ENCODE assay signal across 10 cellular contexts in the genomic region with DNA sequence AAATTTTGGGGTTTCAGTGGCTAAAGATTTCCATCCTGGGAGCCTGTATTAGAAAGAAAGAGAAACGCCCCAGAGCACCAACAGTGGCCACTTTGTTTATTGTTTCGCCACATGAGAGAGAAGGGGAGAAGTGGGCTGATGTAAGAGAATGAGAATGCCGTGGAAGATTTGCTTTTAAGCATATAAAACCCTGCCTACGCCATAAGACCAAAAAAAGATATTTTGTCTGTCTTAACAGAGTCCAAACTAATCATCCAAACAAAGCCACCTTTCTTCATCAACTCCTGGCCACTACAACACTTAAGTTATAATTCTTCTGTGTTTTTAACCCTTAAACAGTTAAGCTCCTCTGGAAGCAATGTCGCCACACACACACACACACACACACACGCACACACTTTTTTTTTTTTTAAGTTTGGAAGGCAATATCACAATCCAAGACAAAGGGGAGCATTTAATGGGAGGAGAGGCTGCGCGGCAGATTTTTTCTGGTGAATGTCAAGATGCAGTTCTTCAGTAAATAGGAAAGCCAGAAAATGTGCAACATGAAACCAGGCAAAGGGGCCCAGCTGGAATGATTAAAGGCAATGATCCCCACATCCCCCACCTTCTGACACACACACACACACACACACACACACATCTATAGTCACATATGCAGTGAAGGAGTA. TPM values are rescaled to one million over a fixed set of nuclear protein-coding genes. Genes with fewer than 3 reads are reported as not detected.
A peak's percentile ranks its signal among the peaks of the same experiment; 100 is the strongest.
DNase-seq lines count a peak whose midpoint lies in the region; ATAC-seq and TF ChIP-seq lines count a peak whose summit lies in the region.
"Had no signal": no experiment of that assay in that cellular context is flagged by ENCODE, and none has a peak within 500 bp of the region (broad histone marks: within the 10 kb centered on the region; RNA-seq: fewer than 3 reads in every experiment).

No MANE protein-coding gene starts in this region.

- ATAC-seq in HG02840 (IDR thresholded peaks at IDR 0.05; ENCODE audit: low FRiP score, unreplicated experiment) (no peak), HG02763 (IDR thresholded peaks at IDR 0.05; ENCODE audit: unreplicated experiment) (no peak), HG03469 (IDR thresholded peaks at IDR 0.05; ENCODE audit: unreplicated experiment) (no peak)

- no peaks in the 10 kb centered on the region for H3K36me3 ChIP-seq in SJCRH30

- H3K4me3 ChIP-seq in SJCRH30 (peak overlapping the region; percentile 55), foreskin fibroblast (ENCODE audit: low read depth in 1 of 2, low read length in 2 of 2) (peak overlapping the region; percentile 21 to 39)

- peak overlapping the region; percentile 43 for H3K27ac ChIP-seq in SJCRH30

- H3K9me3 ChIP-seq in SJCRH30 (replicated peaks) = no peaks in the 10 kb centered on the region

- peak; percentile 70 for DNase-seq in EH (ENCODE audit: low read depth)
- peak; percentile 22 to 66 for DNase-seq in SJCRH30
- peak; percentile 56 to 82 for DNase-seq in foreskin fibroblast
- peak; percentile 20 for DNase-seq in retina
- no peak for DNase-seq in activated CD4-positive, alpha-beta T cell treated with anti-CD3 and anti-CD28 coated beads, Interleukin-2, amount 50 U/mL, for 1 hour
- DNase-seq: activated naive CD4-positive, alpha-beta T cell; stimulated activated naive CD4-positive, alpha-beta T cell had no signal

- peaks cover 6% of the 10 kb centered on the region; the same call in 1 of the 2 replicates for H3K4me1 ChIP-seq in SJCRH30

- H3K27me3 ChIP-seq in SJCRH30 = no peaks in the 10 kb centered on the region

- no peak for TF ChIP-seq CTCF in foreskin fibroblast (IDR thresholded peaks at IDR 0.05; ENCODE audit: low read depth, low read length)

RNA-seq across cellular contexts. Expression of gene EID1, which starts 19.3 kb away (rescaled TPM):
- 149 and 164 TPM in 2 replicates for total RNA-seq in SJCRH30 (2014; rRNA removed; shearing (Covaris generic))
